Comparison of ENCODE assay signal across 1 cellular context in the genomic region with DNA sequence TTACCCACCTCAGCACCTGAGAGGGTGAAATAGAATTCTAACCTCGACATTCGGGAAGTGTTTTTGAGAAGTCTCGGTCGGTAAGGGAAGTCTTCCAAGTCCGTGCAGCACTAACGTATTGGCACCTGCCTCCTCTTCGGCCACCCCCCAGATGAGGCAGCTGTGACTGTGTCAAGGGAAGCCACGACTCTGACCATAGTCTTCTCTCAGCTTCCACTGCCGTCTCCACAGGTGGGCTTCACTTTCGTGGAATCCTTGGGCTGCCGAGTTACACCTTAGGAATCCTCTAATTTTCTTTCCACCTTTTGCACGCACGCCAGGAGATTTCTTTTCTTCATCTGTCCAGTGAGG.
A peak's percentile ranks its signal among the peaks of the same experiment; 100 is the strongest.
TF ChIP-seq lines count a peak whose summit lies in the region.

No MANE protein-coding gene starts in this region.

TF ChIP-seq in HEK293, 187 proteins besides CTCF, POLR2A, EP300 and RAD21 (continued from another document):
- TF ChIP-seq, protein P1, sequence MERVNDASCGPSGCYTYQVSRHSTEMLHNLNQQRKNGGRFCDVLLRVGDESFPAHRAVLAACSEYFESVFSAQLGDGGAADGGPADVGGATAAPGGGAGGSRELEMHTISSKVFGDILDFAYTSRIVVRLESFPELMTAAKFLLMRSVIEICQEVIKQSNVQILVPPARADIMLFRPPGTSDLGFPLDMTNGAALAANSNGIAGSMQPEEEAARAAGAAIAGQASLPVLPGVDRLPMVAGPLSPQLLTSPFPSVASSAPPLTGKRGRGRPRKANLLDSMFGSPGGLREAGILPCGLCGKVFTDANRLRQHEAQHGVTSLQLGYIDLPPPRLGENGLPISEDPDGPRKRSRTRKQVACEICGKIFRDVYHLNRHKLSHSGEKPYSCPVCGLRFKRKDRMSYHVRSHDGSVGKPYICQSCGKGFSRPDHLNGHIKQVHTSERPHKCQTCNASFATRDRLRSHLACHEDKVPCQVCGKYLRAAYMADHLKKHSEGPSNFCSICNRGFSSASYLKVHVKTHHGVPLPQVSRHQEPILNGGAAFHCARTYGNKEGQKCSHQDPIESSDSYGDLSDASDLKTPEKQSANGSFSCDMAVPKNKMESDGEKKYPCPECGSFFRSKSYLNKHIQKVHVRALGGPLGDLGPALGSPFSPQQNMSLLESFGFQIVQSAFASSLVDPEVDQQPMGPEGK (tag by site-specific recombination; IDR thresholded peaks at IDR 0.05): peak; percentile 44; the same call in 1 of the 2 replicates
- TF ChIP-seq TRIM28 (IDR thresholded peaks at IDR 0.05; ENCODE audit: borderline replicate concordance, low read length): no peak
- no peak for TF ChIP-seq GLI2 (tag by site-specific recombination; IDR thresholded peaks at IDR 0.05; ENCODE audit: borderline replicate concordance, low read depth)
- no peak for TF ChIP-seq ZSCAN30 (tag by site-specific recombination; IDR thresholded peaks at IDR 0.05)
- 0 out of 2 replicates have a peak, but pooled peaks have one; percentile 52 for TF ChIP-seq SCRT2 (tag by site-specific recombination; IDR thresholded peaks at IDR 0.05)
- TF ChIP-seq, protein P2, sequence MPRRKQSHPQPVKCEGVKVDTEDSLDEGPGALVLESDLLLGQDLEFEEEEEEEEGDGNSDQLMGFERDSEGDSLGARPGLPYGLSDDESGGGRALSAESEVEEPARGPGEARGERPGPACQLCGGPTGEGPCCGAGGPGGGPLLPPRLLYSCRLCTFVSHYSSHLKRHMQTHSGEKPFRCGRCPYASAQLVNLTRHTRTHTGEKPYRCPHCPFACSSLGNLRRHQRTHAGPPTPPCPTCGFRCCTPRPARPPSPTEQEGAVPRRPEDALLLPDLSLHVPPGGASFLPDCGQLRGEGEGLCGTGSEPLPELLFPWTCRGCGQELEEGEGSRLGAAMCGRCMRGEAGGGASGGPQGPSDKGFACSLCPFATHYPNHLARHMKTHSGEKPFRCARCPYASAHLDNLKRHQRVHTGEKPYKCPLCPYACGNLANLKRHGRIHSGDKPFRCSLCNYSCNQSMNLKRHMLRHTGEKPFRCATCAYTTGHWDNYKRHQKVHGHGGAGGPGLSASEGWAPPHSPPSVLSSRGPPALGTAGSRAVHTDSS (tag by site-specific recombination; IDR thresholded peaks at IDR 0.05): no peak
- TF ChIP-seq ZFP3 (tag by site-specific recombination; IDR thresholded peaks at IDR 0.05; ENCODE audit: low read depth): no peak
- no peak for TF ChIP-seq ZNF132 (tag by site-specific recombination; IDR thresholded peaks at IDR 0.05; ENCODE audit: borderline replicate concordance)
- TF ChIP-seq, protein P3, sequence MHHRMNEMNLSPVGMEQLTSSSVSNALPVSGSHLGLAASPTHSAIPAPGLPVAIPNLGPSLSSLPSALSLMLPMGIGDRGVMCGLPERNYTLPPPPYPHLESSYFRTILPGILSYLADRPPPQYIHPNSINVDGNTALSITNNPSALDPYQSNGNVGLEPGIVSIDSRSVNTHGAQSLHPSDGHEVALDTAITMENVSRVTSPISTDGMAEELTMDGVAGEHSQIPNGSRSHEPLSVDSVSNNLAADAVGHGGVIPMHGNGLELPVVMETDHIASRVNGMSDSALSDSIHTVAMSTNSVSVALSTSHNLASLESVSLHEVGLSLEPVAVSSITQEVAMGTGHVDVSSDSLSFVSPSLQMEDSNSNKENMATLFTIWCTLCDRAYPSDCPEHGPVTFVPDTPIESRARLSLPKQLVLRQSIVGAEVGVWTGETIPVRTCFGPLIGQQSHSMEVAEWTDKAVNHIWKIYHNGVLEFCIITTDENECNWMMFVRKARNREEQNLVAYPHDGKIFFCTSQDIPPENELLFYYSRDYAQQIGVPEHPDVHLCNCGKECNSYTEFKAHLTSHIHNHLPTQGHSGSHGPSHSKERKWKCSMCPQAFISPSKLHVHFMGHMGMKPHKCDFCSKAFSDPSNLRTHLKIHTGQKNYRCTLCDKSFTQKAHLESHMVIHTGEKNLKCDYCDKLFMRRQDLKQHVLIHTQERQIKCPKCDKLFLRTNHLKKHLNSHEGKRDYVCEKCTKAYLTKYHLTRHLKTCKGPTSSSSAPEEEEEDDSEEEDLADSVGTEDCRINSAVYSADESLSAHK (tag by site-specific recombination; IDR thresholded peaks at IDR 0.05): peak; percentile 78
- TF ChIP-seq ZNF214 (tag by site-specific recombination; IDR thresholded peaks at IDR 0.05; ENCODE audit: borderline replicate concordance): no peak
- TF ChIP-seq ZNF366 (tag by site-specific recombination; conservative IDR thresholded peaks at IDR 0.05): no peak
- TF ChIP-seq, protein P4, sequence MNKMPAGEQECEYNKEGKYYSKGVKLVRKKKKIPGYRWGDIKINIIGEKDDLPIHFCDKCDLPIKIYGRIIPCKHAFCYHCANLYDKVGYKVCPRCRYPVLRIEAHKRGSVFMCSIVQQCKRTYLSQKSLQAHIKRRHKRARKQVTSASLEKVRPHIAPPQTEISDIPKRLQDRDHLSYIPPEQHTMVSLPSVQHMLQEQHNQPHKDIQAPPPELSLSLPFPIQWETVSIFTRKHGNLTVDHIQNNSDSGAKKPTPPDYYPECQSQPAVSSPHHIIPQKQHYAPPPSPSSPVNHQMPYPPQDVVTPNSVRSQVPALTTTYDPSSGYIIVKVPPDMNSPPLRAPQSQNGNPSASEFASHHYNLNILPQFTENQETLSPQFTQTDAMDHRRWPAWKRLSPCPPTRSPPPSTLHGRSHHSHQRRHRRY (tag by site-specific recombination; IDR thresholded peaks at IDR 0.05): no peak
- TF ChIP-seq ZNF23 (tag by site-specific recombination; IDR thresholded peaks at IDR 0.05; ENCODE audit: borderline replicate concordance): no peak
- TF ChIP-seq MZF1 (tag by site-specific recombination; IDR thresholded peaks at IDR 0.05; ENCODE audit: borderline replicate concordance): no peak
- TF ChIP-seq KLF16 (tag by site-specific recombination; IDR thresholded peaks at IDR 0.05): no peak
- no peak for TF ChIP-seq ZNF626 (tag by site-specific recombination; IDR thresholded peaks at IDR 0.05)
- TF ChIP-seq ZNF223 (tag by site-specific recombination; IDR thresholded peaks at IDR 0.05): no peak
- TF ChIP-seq, protein P5, sequence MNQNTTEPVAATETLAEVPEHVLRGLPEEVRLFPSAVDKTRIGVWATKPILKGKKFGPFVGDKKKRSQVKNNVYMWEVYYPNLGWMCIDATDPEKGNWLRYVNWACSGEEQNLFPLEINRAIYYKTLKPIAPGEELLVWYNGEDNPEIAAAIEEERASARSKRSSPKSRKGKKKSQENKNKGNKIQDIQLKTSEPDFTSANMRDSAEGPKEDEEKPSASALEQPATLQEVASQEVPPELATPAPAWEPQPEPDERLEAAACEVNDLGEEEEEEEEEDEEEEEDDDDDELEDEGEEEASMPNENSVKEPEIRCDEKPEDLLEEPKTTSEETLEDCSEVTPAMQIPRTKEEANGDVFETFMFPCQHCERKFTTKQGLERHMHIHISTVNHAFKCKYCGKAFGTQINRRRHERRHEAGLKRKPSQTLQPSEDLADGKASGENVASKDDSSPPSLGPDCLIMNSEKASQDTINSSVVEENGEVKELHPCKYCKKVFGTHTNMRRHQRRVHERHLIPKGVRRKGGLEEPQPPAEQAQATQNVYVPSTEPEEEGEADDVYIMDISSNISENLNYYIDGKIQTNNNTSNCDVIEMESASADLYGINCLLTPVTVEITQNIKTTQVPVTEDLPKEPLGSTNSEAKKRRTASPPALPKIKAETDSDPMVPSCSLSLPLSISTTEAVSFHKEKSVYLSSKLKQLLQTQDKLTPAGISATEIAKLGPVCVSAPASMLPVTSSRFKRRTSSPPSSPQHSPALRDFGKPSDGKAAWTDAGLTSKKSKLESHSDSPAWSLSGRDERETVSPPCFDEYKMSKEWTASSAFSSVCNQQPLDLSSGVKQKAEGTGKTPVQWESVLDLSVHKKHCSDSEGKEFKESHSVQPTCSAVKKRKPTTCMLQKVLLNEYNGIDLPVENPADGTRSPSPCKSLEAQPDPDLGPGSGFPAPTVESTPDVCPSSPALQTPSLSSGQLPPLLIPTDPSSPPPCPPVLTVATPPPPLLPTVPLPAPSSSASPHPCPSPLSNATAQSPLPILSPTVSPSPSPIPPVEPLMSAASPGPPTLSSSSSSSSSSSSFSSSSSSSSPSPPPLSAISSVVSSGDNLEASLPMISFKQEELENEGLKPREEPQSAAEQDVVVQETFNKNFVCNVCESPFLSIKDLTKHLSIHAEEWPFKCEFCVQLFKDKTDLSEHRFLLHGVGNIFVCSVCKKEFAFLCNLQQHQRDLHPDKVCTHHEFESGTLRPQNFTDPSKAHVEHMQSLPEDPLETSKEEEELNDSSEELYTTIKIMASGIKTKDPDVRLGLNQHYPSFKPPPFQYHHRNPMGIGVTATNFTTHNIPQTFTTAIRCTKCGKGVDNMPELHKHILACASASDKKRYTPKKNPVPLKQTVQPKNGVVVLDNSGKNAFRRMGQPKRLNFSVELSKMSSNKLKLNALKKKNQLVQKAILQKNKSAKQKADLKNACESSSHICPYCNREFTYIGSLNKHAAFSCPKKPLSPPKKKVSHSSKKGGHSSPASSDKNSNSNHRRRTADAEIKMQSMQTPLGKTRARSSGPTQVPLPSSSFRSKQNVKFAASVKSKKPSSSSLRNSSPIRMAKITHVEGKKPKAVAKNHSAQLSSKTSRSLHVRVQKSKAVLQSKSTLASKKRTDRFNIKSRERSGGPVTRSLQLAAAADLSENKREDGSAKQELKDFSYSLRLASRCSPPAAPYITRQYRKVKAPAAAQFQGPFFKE (tag by site-specific recombination; IDR thresholded peaks at IDR 0.05; ENCODE audit: borderline replicate concordance): no peak
- TF ChIP-seq, protein P6, sequence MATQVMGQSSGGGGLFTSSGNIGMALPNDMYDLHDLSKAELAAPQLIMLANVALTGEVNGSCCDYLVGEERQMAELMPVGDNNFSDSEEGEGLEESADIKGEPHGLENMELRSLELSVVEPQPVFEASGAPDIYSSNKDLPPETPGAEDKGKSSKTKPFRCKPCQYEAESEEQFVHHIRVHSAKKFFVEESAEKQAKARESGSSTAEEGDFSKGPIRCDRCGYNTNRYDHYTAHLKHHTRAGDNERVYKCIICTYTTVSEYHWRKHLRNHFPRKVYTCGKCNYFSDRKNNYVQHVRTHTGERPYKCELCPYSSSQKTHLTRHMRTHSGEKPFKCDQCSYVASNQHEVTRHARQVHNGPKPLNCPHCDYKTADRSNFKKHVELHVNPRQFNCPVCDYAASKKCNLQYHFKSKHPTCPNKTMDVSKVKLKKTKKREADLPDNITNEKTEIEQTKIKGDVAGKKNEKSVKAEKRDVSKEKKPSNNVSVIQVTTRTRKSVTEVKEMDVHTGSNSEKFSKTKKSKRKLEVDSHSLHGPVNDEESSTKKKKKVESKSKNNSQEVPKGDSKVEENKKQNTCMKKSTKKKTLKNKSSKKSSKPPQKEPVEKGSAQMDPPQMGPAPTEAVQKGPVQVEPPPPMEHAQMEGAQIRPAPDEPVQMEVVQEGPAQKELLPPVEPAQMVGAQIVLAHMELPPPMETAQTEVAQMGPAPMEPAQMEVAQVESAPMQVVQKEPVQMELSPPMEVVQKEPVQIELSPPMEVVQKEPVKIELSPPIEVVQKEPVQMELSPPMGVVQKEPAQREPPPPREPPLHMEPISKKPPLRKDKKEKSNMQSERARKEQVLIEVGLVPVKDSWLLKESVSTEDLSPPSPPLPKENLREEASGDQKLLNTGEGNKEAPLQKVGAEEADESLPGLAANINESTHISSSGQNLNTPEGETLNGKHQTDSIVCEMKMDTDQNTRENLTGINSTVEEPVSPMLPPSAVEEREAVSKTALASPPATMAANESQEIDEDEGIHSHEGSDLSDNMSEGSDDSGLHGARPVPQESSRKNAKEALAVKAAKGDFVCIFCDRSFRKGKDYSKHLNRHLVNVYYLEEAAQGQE (tag by site-specific recombination; IDR thresholded peaks at IDR 0.05): no peak
- TF ChIP-seq ZNF174 (tag by site-specific recombination; IDR thresholded peaks at IDR 0.05): no peak
- TF ChIP-seq ZBTB7A (tag by site-specific recombination; IDR thresholded peaks at IDR 0.05; ENCODE audit: low read depth): no peak
